Comparison of ENCODE assay signal across 10 cellular contexts in genomic region chr1:57908471-57908870, GRCh38.
"Had no signal": no experiment of that assay in that cellular context is flagged by ENCODE, and none has a peak within 500 bp of the region (broad histone marks: within the 10 kb centered on the region; RNA-seq: fewer than 3 reads in every experiment).

No MANE protein-coding gene starts in this region.

- DNase-seq: activated CD4-positive, alpha-beta T cell treated with anti-CD3 and anti-CD28 coated beads, Interleukin-2, amount 50 U/mL, for 1 hour; activated naive CD4-positive, alpha-beta T cell treated with anti-CD3 and anti-CD28 coated beads, Interleukin-2, amount 10 ng/mL, durations not matched to agents 7 days and 5 days; cortex of kidney; effector memory CD4-positive, alpha-beta T cell; heart right ventricle; left ventricle myocardium superior; mesendoderm; stimulated activated CD4-positive, alpha-beta T cell treated with anti-CD3 and anti-CD28 coated beads, Interleukin-4, amount 100 ng/mL, for 24 hours had no signal

- ATAC-seq: heart right ventricle, left ventricle myocardium superior had no signal

- FAIRE-seq: frontal cortex, keratinocyte had no signal
